Comparison of ENCODE assay signal across 8 cellular contexts in the genomic region with DNA sequence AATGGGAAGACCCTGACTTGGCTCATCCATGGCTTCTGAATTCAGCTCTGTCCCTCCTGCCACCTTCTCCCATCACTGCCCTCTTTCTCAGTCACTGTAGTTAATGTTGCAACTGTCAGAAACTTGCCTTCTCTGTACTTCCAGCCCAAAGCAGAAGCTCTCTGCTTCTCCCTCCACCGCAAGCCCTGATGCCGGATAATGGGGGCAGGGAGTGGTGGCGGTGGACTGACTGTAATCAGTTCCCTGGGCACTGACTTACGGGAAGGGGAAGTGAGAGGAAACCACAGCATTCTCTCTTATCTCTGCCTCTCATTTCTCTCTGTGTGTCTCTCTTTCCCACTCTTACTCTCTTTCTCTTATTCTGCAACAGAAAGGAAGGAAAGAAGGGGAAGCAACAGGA. TPM values are rescaled to one million over a fixed set of nuclear protein-coding genes. Genes with fewer than 3 reads are reported as not detected.
DNase-seq lines count a peak whose midpoint lies in the region; ATAC-seq and TF ChIP-seq lines count a peak whose summit lies in the region.

No MANE protein-coding gene starts in this region.

- H3K36me3 ChIP-seq in BLaER1 treated with 17β-estradiol and CSF1 and Interleukin-3, amounts not matched to agents 10 nM and 100 nM: peaks cover 0 to 91% (median 25%) of the 10 kb centered on the region in 11 experiments; a peak in 12 of 22 replicates
- no peaks in the 10 kb centered on the region for H3K36me3 ChIP-seq in hepatocyte (replicated peaks; ENCODE audit: insufficient read depth, low read depth)

- peak overlapping the region; percentile 28 to 80 (median 72); a peak in 20 of 22 replicates for H3K9ac ChIP-seq in BLaER1 treated with 17β-estradiol and CSF1 and Interleukin-3, amounts not matched to agents 10 nM and 100 nM

- H3K4me1 Mint-ChIP-seq in activated T-cell treated with anti-CD3 and anti-CD28 coated beads, Interleukin-2, amount 50 U/mL, for 24 hours (ENCODE audit: low read depth): peaks cover 74% of the 10 kb centered on the region

- H4K20me1 ChIP-seq in BLaER1 treated with 17β-estradiol and CSF1 and Interleukin-3, amounts not matched to agents 10 nM and 100 nM: peaks cover 0 to 3% (median 0%) of the 10 kb centered on the region in 11 experiments; a peak in 1 of 22 replicates
- H4K20me1 ChIP-seq in hepatocyte (ENCODE audit: insufficient read depth, poor library complexity, severe bottlenecking): no peaks in the 10 kb centered on the region

- peak overlapping the region in 7 of 10 experiments; percentile 9 to 54 (median 28); a peak in 7 of 20 replicates for H3K4me3 ChIP-seq in BLaER1 treated with 17β-estradiol and CSF1 and Interleukin-3, amounts not matched to agents 10 nM and 100 nM
- H3K4me3 ChIP-seq in Jurkat, Clone E6-1 (ENCODE audit: low read length): peak overlapping the region; percentile 40
- H3K4me3 ChIP-seq in hepatocyte: no peak overlapping the region

- H3K4me1 ChIP-seq in BLaER1 treated with 17β-estradiol and CSF1 and Interleukin-3, amounts not matched to agents 10 nM and 100 nM: peaks cover 27 to 79% (median 68%) of the 10 kb centered on the region in 10 experiments
- H3K4me1 ChIP-seq in hepatocyte (ENCODE audit: insufficient read depth): peaks cover 12% of the 10 kb centered on the region

- H3K27ac Mint-ChIP-seq in activated T-cell treated with anti-CD3 and anti-CD28 coated beads, Interleukin-2, amount 50 U/mL, for 24 hours: peak overlapping the region; percentile 94

- WGBS in hepatocyte (ENCODE audit: low lambda C conversion rate, missing lambda C conversion rate): 48% methylated on average over 4 of the region's 4 CpGs

- peak; percentile 91 for DNase-seq in Jurkat, Clone E6-1 (ENCODE audit: low read depth, low spot score)
- DNase-seq in activated T-cell treated with anti-CD3 and anti-CD28 coated beads, Interleukin-2, amount 50 U/mL, for 24 hours: peak; percentile 68
- DNase-seq in inferior parietal cortex (ENCODE audit: extremely low spot score) (peak; percentile 20), hepatocyte (ENCODE audit: low spot score) (no peak), DMS114 treated with DMSO at 0.1 percent for 48 hours (lab: John Stamatoyannopoulos, UW; ENCODE audit: unreplicated experiment) (no peak)
- peak in 5 of 6 experiments; percentile 24 to 48 (median 30) for DNase-seq in stimulated activated naive CD4-positive, alpha-beta T cell (lab: John Stamatoyannopoulos, UW)

- H3K4me3 Mint-ChIP-seq in activated T-cell treated with anti-CD3 and anti-CD28 coated beads, Interleukin-2, amount 50 U/mL, for 24 hours: peak overlapping the region; percentile 73

- no peaks in the 10 kb centered on the region for H3K9me2 ChIP-seq in hepatocyte (replicated peaks; ENCODE audit: insufficient read depth)

- peak overlapping the region; percentile 65 to 99 (median 87) for H3K4me2 ChIP-seq in BLaER1 treated with 17β-estradiol and CSF1 and Interleukin-3, amounts not matched to agents 10 nM and 100 nM
- H3K4me2 ChIP-seq in hepatocyte: no peak overlapping the region

- TF ChIP-seq CTCF in hepatocyte (IDR thresholded peaks at IDR 0.05; ENCODE audit: poor library complexity): no peak

- peak; percentile 72 for ATAC-seq in GM21381 (IDR thresholded peaks at IDR 0.05; ENCODE audit: unreplicated experiment)

- peaks cover 90% of the 10 kb centered on the region for H3K36me3 Mint-ChIP-seq in activated T-cell treated with anti-CD3 and anti-CD28 coated beads, Interleukin-2, amount 50 U/mL, for 24 hours (ENCODE audit: low read depth)

- no peaks in the 10 kb centered on the region for H3K27me3 ChIP-seq in BLaER1 treated with 17β-estradiol and CSF1 and Interleukin-3, amounts not matched to agents 10 nM and 100 nM
- H3K27me3 ChIP-seq in hepatocyte: no peaks in the 10 kb centered on the region

- H2AFZ ChIP-seq in hepatocyte: no peak overlapping the region

- no peaks in the 10 kb centered on the region for H3K79me2 ChIP-seq in hepatocyte

- H3K9me3 Mint-ChIP-seq in activated T-cell treated with anti-CD3 and anti-CD28 coated beads, Interleukin-2, amount 50 U/mL, for 24 hours: no peaks in the 10 kb centered on the region

- peaks cover 0 to 43% (median 7%) of the 10 kb centered on the region in 11 experiments; a peak in 12 of 22 replicates for H3K9me3 ChIP-seq in BLaER1 treated with 17β-estradiol and CSF1 and Interleukin-3, amounts not matched to agents 10 nM and 100 nM (replicated peaks in 1 of 11)
- no peaks in the 10 kb centered on the region for H3K9me3 ChIP-seq in hepatocyte (ENCODE audit: low read depth)

- H3K27ac ChIP-seq in BLaER1 treated with 17β-estradiol and CSF1 and Interleukin-3, amounts not matched to agents 10 nM and 100 nM: peak overlapping the region; percentile 70 to 96 (median 88)
- H3K27ac ChIP-seq in hepatocyte: no peak overlapping the region

- no peaks in the 10 kb centered on the region for H3K27me3 Mint-ChIP-seq in activated T-cell treated with anti-CD3 and anti-CD28 coated beads, Interleukin-2, amount 50 U/mL, for 24 hours

RNA-seq across cellular contexts. Expression of gene TNFSF10, which starts 10.9 kb away (rescaled TPM):
- polyA plus RNA-seq in Jurkat, Clone E6-1 (2012; ENCODE audit: insufficient read depth, insufficient read length): 10.4 TPM
- total RNA-seq in hepatocyte: 21.3 and 21.9 TPM in 2 replicates
- 12.7 and 13.0 TPM in 2 replicates for polyA plus RNA-seq in hepatocyte

Comparison
In these comparisons a context has a peak if more than half of its experiments do, and no peak if none do; other contexts are left out.
1. DNase-seq: peak in Jurkat, Clone E6-1 (single experiment), activated T-cell treated with anti-CD3 and anti-CD28 coated beads, Interleukin-2, amount 50 U/mL, for 24 hours (single experiment), inferior parietal cortex (single experiment) and stimulated activated naive CD4-positive, alpha-beta T cell (5 of 6); none in hepatocyte (single experiment) and DMS114 treated with DMSO at 0.1 percent for 48 hours (single experiment).